In the genomic region with DNA sequence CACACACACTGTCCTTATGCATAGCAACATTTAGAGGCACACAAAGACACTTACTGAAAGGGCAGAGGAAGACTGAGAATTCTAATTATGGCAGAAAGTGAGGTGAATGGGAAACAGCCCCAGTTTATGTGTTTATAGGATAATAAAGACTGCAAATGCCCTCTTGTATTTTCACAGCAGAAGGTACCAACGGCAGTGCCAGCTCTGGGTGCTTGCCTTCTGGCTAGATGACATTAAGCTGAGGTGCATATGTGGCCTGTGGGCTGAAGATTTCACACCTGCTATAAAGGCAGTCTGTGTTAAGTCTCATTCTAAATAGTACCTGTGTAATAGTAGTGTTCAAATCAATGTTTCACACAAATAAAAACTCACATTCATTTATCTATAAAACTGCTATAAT, we compare ENCODE assay signal across 21 cellular contexts.
"Had no signal": no experiment of that assay in that cellular context is flagged by ENCODE, and none has a peak within 500 bp of the region (broad histone marks: within the 10 kb centered on the region; RNA-seq: fewer than 3 reads in every experiment).

No MANE protein-coding gene starts in this region.

- ATAC-seq: gastrocnemius medialis; naive thymus-derived CD8-positive, alpha-beta T cell; stimulated activated naive B cell treated with anti-CD40 and anti-IgM and Interleukin-4, amounts not matched to agents 10 μg/mL and 1 μg/mL and 100 μg/mL, for 72 hours had no signal

- H3K9me3 Mint-ChIP-seq: activated naive CD8-positive, alpha-beta T cell treated with anti-CD3 and anti-CD28 coated beads for 36 hours; endodermal cell; stimulated activated naive B cell treated with anti-CD40 and anti-IgM and Interleukin-4, amounts not matched to agents 10 μg/mL and 1 μg/mL and 100 μg/mL, for 72 hours had no signal

- H3K36me3 ChIP-seq: esophagus squamous epithelium, gastrocnemius medialis, left ventricle myocardium inferior had no signal

- H3K9me3 ChIP-seq: esophagus squamous epithelium, gastrocnemius medialis, left ventricle myocardium inferior had no signal

- H3K36me3 Mint-ChIP-seq: activated naive CD8-positive, alpha-beta T cell treated with anti-CD3 and anti-CD28 coated beads for 36 hours; naive thymus-derived CD8-positive, alpha-beta T cell; stimulated activated naive B cell treated with anti-CD40 and anti-IgM and Interleukin-4, amounts not matched to agents 10 μg/mL and 1 μg/mL and 100 μg/mL, for 72 hours had no signal

- H3K4me1 ChIP-seq: esophagus squamous epithelium, gastrocnemius medialis, left ventricle myocardium inferior had no signal

- H3K4me3 ChIP-seq: esophagus squamous epithelium, gastrocnemius medialis, left ventricle myocardium inferior had no signal

- H3K4me3 Mint-ChIP-seq: activated naive CD8-positive, alpha-beta T cell treated with anti-CD3 and anti-CD28 coated beads for 36 hours; endodermal cell; naive thymus-derived CD8-positive, alpha-beta T cell; stimulated activated naive B cell treated with anti-CD40 and anti-IgM and Interleukin-4, amounts not matched to agents 10 μg/mL and 1 μg/mL and 100 μg/mL, for 72 hours had no signal

- DNase-seq: activated CD4-positive, alpha-beta T cell treated with anti-CD3 and anti-CD28 coated beads for 4 hours; activated CD4-positive, alpha-beta T cell treated with anti-CD3 and anti-CD28 coated beads, Interleukin-2, amount 50 U/mL, for 48 hours; activated CD4-positive, CD25-positive, alpha-beta regulatory T cell; activated CD8-positive, alpha-beta memory T cell treated with anti-CD3 and anti-CD28 coated beads, Interleukin-2, amount 50 U/mL, for 48 hours; activated naive CD4-positive, alpha-beta T cell treated with Interleukin-2 at 50 U/mL for 16 hours; activated naive CD8-positive, alpha-beta T cell treated with anti-CD3 and anti-CD28 coated beads for 36 hours; activated T-cell treated with anti-CD3 and anti-CD28 coated beads, Interleukin-2, amount 50 U/mL, for 48 hours; cortex of kidney; endodermal cell; esophagus squamous epithelium; gastrocnemius medialis; hippocampal formation; kidney glomerular epithelial cell; left ventricle myocardium inferior; naive thymus-derived CD8-positive, alpha-beta T cell; stimulated activated CD4-positive, alpha-beta T cell treated with anti-CD3 and anti-CD28 coated beads, Interleukin-2, amount 100 ng/mL, for 48 hours; stimulated activated CD8-positive, alpha-beta memory T cell treated with anti-CD3 and anti-CD28 coated beads, Interleukin-4, amount 100 ng/mL, for 48 hours; stimulated activated naive B cell treated with anti-CD40 and anti-IgM and Interleukin-4, amounts not matched to agents 10 μg/mL and 1 μg/mL and 100 μg/mL, for 72 hours; T1000; trophoblast cell had no signal

- H3K27me3 ChIP-seq: esophagus squamous epithelium, gastrocnemius medialis had no signal

- H3K27ac Mint-ChIP-seq: activated naive CD8-positive, alpha-beta T cell treated with anti-CD3 and anti-CD28 coated beads for 36 hours; endodermal cell; naive thymus-derived CD8-positive, alpha-beta T cell; progenitor cell of endocrine pancreas; stimulated activated naive B cell treated with anti-CD40 and anti-IgM and Interleukin-4, amounts not matched to agents 10 μg/mL and 1 μg/mL and 100 μg/mL, for 72 hours had no signal

- H3K27ac ChIP-seq: esophagus squamous epithelium, gastrocnemius medialis, left ventricle myocardium inferior had no signal

- H3K27me3 Mint-ChIP-seq: activated naive CD8-positive, alpha-beta T cell treated with anti-CD3 and anti-CD28 coated beads for 36 hours; naive thymus-derived CD8-positive, alpha-beta T cell; progenitor cell of endocrine pancreas; stimulated activated naive B cell treated with anti-CD40 and anti-IgM and Interleukin-4, amounts not matched to agents 10 μg/mL and 1 μg/mL and 100 μg/mL, for 72 hours had no signal

- H3K4me1 Mint-ChIP-seq: activated naive CD8-positive, alpha-beta T cell treated with anti-CD3 and anti-CD28 coated beads for 36 hours; endodermal cell; naive thymus-derived CD8-positive, alpha-beta T cell; stimulated activated naive B cell treated with anti-CD40 and anti-IgM and Interleukin-4, amounts not matched to agents 10 μg/mL and 1 μg/mL and 100 μg/mL, for 72 hours had no signal
